Comparison of ENCODE assay signal across 21 cellular contexts in the genomic region with DNA sequence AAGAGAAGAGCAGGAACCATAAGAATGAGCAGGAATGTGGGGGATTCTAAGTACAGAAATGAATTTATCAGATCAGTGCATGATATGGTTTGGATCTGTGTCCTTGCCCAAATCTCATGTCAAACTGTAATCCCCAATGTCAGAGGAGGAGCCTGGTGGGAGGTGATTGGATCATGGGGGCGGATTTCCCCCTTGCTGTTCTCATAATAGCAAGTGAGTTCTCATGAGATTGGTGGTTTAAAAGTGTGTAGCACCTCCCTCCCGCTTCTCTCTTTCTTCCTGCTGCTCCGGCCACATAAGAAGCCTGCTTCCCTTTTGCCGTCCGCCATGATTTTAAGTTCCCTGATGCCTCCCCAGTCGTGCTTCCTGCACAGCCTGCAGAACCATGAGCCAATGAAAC. TPM values are rescaled to one million over a fixed set of nuclear protein-coding genes. Genes with fewer than 3 reads are reported as not detected.
"Had no signal": no experiment of that assay in that cellular context is flagged by ENCODE, and none has a peak within 500 bp of the region (broad histone marks: within the 10 kb centered on the region; RNA-seq: fewer than 3 reads in every experiment).

No MANE protein-coding gene starts in this region.

- H3K4me3 ChIP-seq: cardiac muscle cell, Peyer's patch, SJSA1 had no signal

- H3K4me1 ChIP-seq: SJSA1 had no signal

- ATAC-seq: activated T-helper 17 cell treated with anti-CD3 and anti-CD28 coated beads, Interleukin-2, amount 50 U/mL, for 72 hours; SK-N-SH treated with all-trans-retinoic acid at 6 μM for 48 hours had no signal

- DNase-seq: activated CD4-positive, alpha-beta memory T cell treated with anti-CD3 and anti-CD28 coated beads for 36 hours; activated CD4-positive, alpha-beta T cell treated with anti-CD3 and anti-CD28 coated beads, Interleukin-2, amount 10 ng/mL, durations not matched to agents 7 days and 5 days; activated CD4-positive, CD25-positive, alpha-beta regulatory T cell; activated CD8-positive, alpha-beta memory T cell treated with anti-CD3 and anti-CD28 coated beads for 24 hours; activated gamma-delta T cell; activated naive CD4-positive, alpha-beta T cell treated with anti-CD3 and anti-CD28 coated beads for 36 hours; activated T-cell treated with anti-CD3 and anti-CD28 coated beads, Interleukin-2, amount 50 U/mL, for 48 hours; brain microvascular endothelial cell; NCI-H1105; NCI-H1436; NCI-H187; NCI-H2081; Peyer's patch; SHP77 had no signal

- H3K27me3 ChIP-seq: brain microvascular endothelial cell, cardiac muscle cell, Peyer's patch, SJSA1 had no signal

- FAIRE-seq: TTC549 had no signal

- H3K27ac ChIP-seq: brain microvascular endothelial cell, cardiac muscle cell, Peyer's patch, SJSA1 had no signal

- H3K36me3 ChIP-seq: brain microvascular endothelial cell, Peyer's patch, SJSA1 had no signal

- H3K9me3 ChIP-seq: Peyer's patch, SJSA1 had no signal

RNA-seq across cellular contexts. Expression of a gene that starts 49.2 kb away (rescaled TPM):
- total RNA-seq: activated CD4-positive, alpha-beta memory T cell treated with anti-CD3 and anti-CD28 coated beads for 36 hours; activated naive CD4-positive, alpha-beta T cell treated with anti-CD3 and anti-CD28 coated beads for 36 hours; activated T-helper 17 cell treated with anti-CD3 and anti-CD28 coated beads, Interleukin-2, amount 50 U/mL, for 72 hours; cardiac muscle cell; MCF 10A; Peyer's patch; SJSA1 had no signal
- polyA plus RNA-seq: adipose tissue had no signal
